Comparison of ENCODE assay signal across 16 cellular contexts in the genomic region with DNA sequence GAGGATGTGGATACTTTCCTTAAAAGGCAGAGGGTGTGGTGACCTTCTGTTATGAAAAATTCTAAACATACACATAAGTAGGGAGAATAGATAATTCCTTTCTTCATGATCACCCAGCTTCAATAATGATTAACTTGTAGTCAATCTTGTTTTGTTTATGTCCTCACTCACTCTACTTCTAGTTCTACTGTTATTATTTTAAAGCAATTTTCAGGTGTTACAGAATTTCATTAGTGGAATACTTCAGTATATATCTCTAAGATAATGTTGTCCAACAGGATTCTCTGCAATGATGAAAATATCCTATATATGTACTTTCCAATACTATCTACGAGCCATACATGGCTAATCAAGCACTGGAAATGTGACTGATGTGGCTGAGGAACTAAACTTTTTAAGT.
DNase-seq lines count a peak whose midpoint lies in the region; ATAC-seq and TF ChIP-seq lines count a peak whose summit lies in the region.
"Had no signal": no experiment of that assay in that cellular context is flagged by ENCODE, and none has a peak within 500 bp of the region (broad histone marks: within the 10 kb centered on the region; RNA-seq: fewer than 3 reads in every experiment).

No MANE protein-coding gene starts in this region.

- H3K4me3 ChIP-seq in heart left ventricle = no peak overlapping the region
- no peak overlapping the region for H3K4me3 ChIP-seq in epithelial cell of esophagus (ENCODE audit: low read length)
- no peak overlapping the region for H3K4me3 ChIP-seq in trophoblast cell (ENCODE audit: low read depth, low read length)
- no peak overlapping the region for H3K4me3 ChIP-seq in transverse colon
- H3K4me3 ChIP-seq: BLaER1 treated with 17β-estradiol and CSF1 and Interleukin-3, amounts not matched to agents 10 nM and 100 nM had no signal

- H3K4me1 Mint-ChIP-seq in Calu3 (ENCODE audit: low read depth, unreplicated experiment) = peaks cover 25% of the 10 kb centered on the region
- H3K4me1 Mint-ChIP-seq in stimulated activated memory B cell treated with anti-CD40 and anti-IgM and Interleukin-4, amounts not matched to agents 10 μg/mL and 1 μg/mL and 100 μg/mL, for 72 hours = no peaks in the 10 kb centered on the region

- H3K36me3 Mint-ChIP-seq in Calu3 (ENCODE audit: insufficient read depth, unreplicated experiment) = no peaks in the 10 kb centered on the region
- H3K36me3 Mint-ChIP-seq in stimulated activated memory B cell treated with anti-CD40 and anti-IgM and Interleukin-4, amounts not matched to agents 10 μg/mL and 1 μg/mL and 100 μg/mL, for 72 hours = no peaks in the 10 kb centered on the region
- H3K36me3 Mint-ChIP-seq: CD4-positive, CD25-positive, alpha-beta regulatory T cell had no signal

- DNase-seq in heart left ventricle = no peak
- no peak for DNase-seq in cardiac septum (ENCODE audit: low spot score)
- no peak for DNase-seq in Calu3
- peak; percentile 8 for DNase-seq in epithelial cell of esophagus (ENCODE audit: low read depth)
- peak; percentile 21 to 91 for DNase-seq in trophoblast cell
- DNase-seq in transverse colon = no peak
- DNase-seq in NCI-H524 (lab: John Stamatoyannopoulos, UW) = no peak
- DNase-seq: ACHN; CD4-positive, CD25-positive, alpha-beta regulatory T cell; DMS 273 treated with DMSO at 0.1 percent for 48 hours; DMS79 treated with DMSO at 0.1 percent for 48 hours; EL; HCEC 1CT had no signal

- no peak overlapping the region for H2BK5ac ChIP-seq in trophoblast cell (ENCODE audit: low read depth, low read length, poor library complexity)

- H3K79me2 ChIP-seq in trophoblast cell (ENCODE audit: control insufficient read depth, insufficient read depth, low read length, poor library complexity) = no peaks in the 10 kb centered on the region

- H3K27ac Mint-ChIP-seq in Calu3 (ENCODE audit: unreplicated experiment) = peak overlapping the region; percentile 36
- no peak overlapping the region for H3K27ac Mint-ChIP-seq in stimulated activated memory B cell treated with anti-CD40 and anti-IgM and Interleukin-4, amounts not matched to agents 10 μg/mL and 1 μg/mL and 100 μg/mL, for 72 hours
- H3K27ac Mint-ChIP-seq: CD4-positive, CD25-positive, alpha-beta regulatory T cell; IgD-negative memory B cell had no signal

- H3K4ac ChIP-seq in trophoblast cell (ENCODE audit: low read depth, low read length) = no peak overlapping the region

- H3K36me3 ChIP-seq in heart left ventricle = no peaks in the 10 kb centered on the region
- H3K36me3 ChIP-seq in trophoblast cell (ENCODE audit: control insufficient read depth in 1 of 2, insufficient read depth in 2 of 2, low read length in 2 of 2) = no peaks in the 10 kb centered on the region
- H3K36me3 ChIP-seq in transverse colon = no peaks in the 10 kb centered on the region
- H3K36me3 ChIP-seq: BLaER1 treated with 17β-estradiol and CSF1 and Interleukin-3, amounts not matched to agents 10 nM and 100 nM had no signal

- H4K12ac ChIP-seq in trophoblast cell (ENCODE audit: low read depth, low read length) = no peak overlapping the region

- H2BK12ac ChIP-seq in trophoblast cell (ENCODE audit: low read length) = no peak overlapping the region

- intact Hi-C loops in heart left ventricle (cut with DNase I) = no loop called here
- intact Hi-C loops in cardiac septum (cut with DNase I) = no loop called here
- intact Hi-C loops in Calu3 (cut with micrococcal nuclease; ENCODE audit: unreplicated experiment) = no loop called here
- intact Hi-C loops in transverse colon (cut with DNase I; ENCODE audit: low total_unique reads) = no loop called here

- no peaks in the 10 kb centered on the region for H3K9me3 ChIP-seq in heart left ventricle
- no peaks in the 10 kb centered on the region for H3K9me3 ChIP-seq in trophoblast cell (ENCODE audit: insufficient read depth, low read depth, low read length)
- H3K9me3 ChIP-seq in transverse colon = no peaks in the 10 kb centered on the region
- H3K9me3 ChIP-seq: BLaER1 treated with 17β-estradiol and CSF1 and Interleukin-3, amounts not matched to agents 10 nM and 100 nM had no signal

- no peak overlapping the region for H3K4me3 Mint-ChIP-seq in Calu3 (ENCODE audit: low read depth, unreplicated experiment)
- H3K4me3 Mint-ChIP-seq in stimulated activated memory B cell treated with anti-CD40 and anti-IgM and Interleukin-4, amounts not matched to agents 10 μg/mL and 1 μg/mL and 100 μg/mL, for 72 hours = no peak overlapping the region
- H3K4me3 Mint-ChIP-seq: CD4-positive, CD25-positive, alpha-beta regulatory T cell; IgD-negative memory B cell had no signal

- in situ Hi-C loops in transverse colon (cut with MboI; ENCODE audit: low pct_ligation_motif_present in 1 of 4, low pct_unique_long_range_greater_than_20kb in 1 of 4, low sequenced_read_pairs in 3 of 4) = no loop called here

- no peak overlapping the region for H3K23ac ChIP-seq in trophoblast cell (ENCODE audit: low read length)

- no peak overlapping the region for H4K91ac ChIP-seq in trophoblast cell (ENCODE audit: low read depth, low read length)

- H2AK5ac ChIP-seq in trophoblast cell (ENCODE audit: low read length) = no peak overlapping the region

- no peak overlapping the region for H2BK120ac ChIP-seq in trophoblast cell (ENCODE audit: insufficient read depth, low read length, poor library complexity)

- TF ChIP-seq POLR2A in heart left ventricle (IDR thresholded peaks at IDR 0.05) (no peak), transverse colon (IDR thresholded peaks at IDR 0.05) (no peak)

- H3K9me3 Mint-ChIP-seq in Calu3 (ENCODE audit: low read depth, unreplicated experiment) = peaks cover 6% of the 10 kb centered on the region
- no peaks in the 10 kb centered on the region for H3K9me3 Mint-ChIP-seq in stimulated activated memory B cell treated with anti-CD40 and anti-IgM and Interleukin-4, amounts not matched to agents 10 μg/mL and 1 μg/mL and 100 μg/mL, for 72 hours

- no peak for TF ChIP-seq EP300 in transverse colon (IDR thresholded peaks at IDR 0.05; ENCODE audit: low read depth)

- CTCF ChIA-PET in Calu3 (lab: Charles Lee) = interaction anchor here (0.8 kb wide), 1 partner anchor 16 kb away, joined by 3 read pairs; no protein-coding TSS in a partner anchor

- H3K27ac ChIP-seq in heart left ventricle = peak overlapping the region in 8 of 12 donors; percentile 32 to 71 (median 62)
- no peak overlapping the region for H3K27ac ChIP-seq in trophoblast cell (ENCODE audit: low read depth, low read length)
- H3K27ac ChIP-seq in transverse colon = no peak overlapping the region
- H3K27ac ChIP-seq: BLaER1 treated with 17β-estradiol and CSF1 and Interleukin-3, amounts not matched to agents 10 nM and 100 nM had no signal

- BruUV-seq in Calu3 (replicated peaks; lab: Mats Ljungman, UMichigan) = no TSS peak

- H3K79me1 ChIP-seq in trophoblast cell (ENCODE audit: low read length) = no peaks in the 10 kb centered on the region

- no peak overlapping the region for H2AFZ ChIP-seq in trophoblast cell (ENCODE audit: insufficient read depth, low read length, poor library complexity)

- H3K4me1 ChIP-seq in heart left ventricle (peaks cover 0 to 10% (median 4%) of the 10 kb centered on the region in 12 donors), trophoblast cell (ENCODE audit: control insufficient read depth in 1 of 2, insufficient read depth in 2 of 2, low read length in 2 of 2) (no peaks in the 10 kb centered on the region), transverse colon (no peaks in the 10 kb centered on the region)

- H3K9ac ChIP-seq in trophoblast cell (ENCODE audit: low read length) = no peak overlapping the region
- H3K9ac ChIP-seq: BLaER1 treated with 17β-estradiol and CSF1 and Interleukin-3, amounts not matched to agents 10 nM and 100 nM had no signal

- H3K27me3 ChIP-seq in heart left ventricle (no peaks in the 10 kb centered on the region), trophoblast cell (ENCODE audit: insufficient read depth, low read length) (no peaks in the 10 kb centered on the region), transverse colon (no peaks in the 10 kb centered on the region)
- H3K27me3 ChIP-seq: BLaER1 treated with 17β-estradiol and CSF1 and Interleukin-3, amounts not matched to agents 10 nM and 100 nM had no signal

- WGBS in heart left ventricle, 4 donors = 74 to 85% (median 79%) methylated on average over 1 of the region's 1 CpG
- no CpG with 5 or more reads among the region's 1 CpG for WGBS in trophoblast cell (ENCODE audit: extremely low coverage, insufficient coverage, insufficient read length)
- 13 to 63% methylated on average over 1 of the region's 1 CpG for WGBS in transverse colon (ENCODE audit: low coverage in 1 of 2), 2 donors

- no peak for ATAC-seq in heart left ventricle
- no peak for ATAC-seq in stimulated activated memory B cell treated with anti-CD40 and anti-IgM and Interleukin-4, amounts not matched to agents 10 μg/mL and 1 μg/mL and 100 μg/mL, for 72 hours

- no peak overlapping the region for H3K4me2 ChIP-seq in trophoblast cell (ENCODE audit: low read length)

- H4K8ac ChIP-seq in trophoblast cell (ENCODE audit: low read depth, low read length) = no peak overlapping the region

- H3K18ac ChIP-seq in trophoblast cell (ENCODE audit: low read length) = no peak overlapping the region

- H3K14ac ChIP-seq in trophoblast cell (ENCODE audit: low read length) = no peak overlapping the region

- H3K27me3 Mint-ChIP-seq in Calu3 (ENCODE audit: unreplicated experiment) = no peaks in the 10 kb centered on the region
- peaks cover 1% of the 10 kb centered on the region for H3K27me3 Mint-ChIP-seq in stimulated activated memory B cell treated with anti-CD40 and anti-IgM and Interleukin-4, amounts not matched to agents 10 μg/mL and 1 μg/mL and 100 μg/mL, for 72 hours

- TF ChIP-seq CTCF in heart left ventricle (IDR thresholded peaks at IDR 0.05) (no peak), Calu3 (IDR thresholded peaks at IDR 0.05; ENCODE audit: unreplicated experiment) (no peak), epithelial cell of esophagus (IDR thresholded peaks at IDR 0.05; ENCODE audit: insufficient read depth, low read depth, low read length, missing control alignments) (no peak), transverse colon (IDR thresholded peaks at IDR 0.05) (no peak)

Comparison
In these comparisons a context has a peak if more than half of its experiments do, and no peak if none do; other contexts are left out.
1. DNase-seq: peak in epithelial cell of esophagus (single experiment) and trophoblast cell (2 of 2); none in heart left ventricle (0 of 5), cardiac septum (single experiment), Calu3 (single experiment), transverse colon (single experiment) and NCI-H524 (0 of 2).
2. H3K27ac ChIP-seq: peak in heart left ventricle (8 of 12); none in trophoblast cell (single experiment) and transverse colon (0 of 4).